Comparison of ENCODE assay signal across 1 cellular context in the genomic region with DNA sequence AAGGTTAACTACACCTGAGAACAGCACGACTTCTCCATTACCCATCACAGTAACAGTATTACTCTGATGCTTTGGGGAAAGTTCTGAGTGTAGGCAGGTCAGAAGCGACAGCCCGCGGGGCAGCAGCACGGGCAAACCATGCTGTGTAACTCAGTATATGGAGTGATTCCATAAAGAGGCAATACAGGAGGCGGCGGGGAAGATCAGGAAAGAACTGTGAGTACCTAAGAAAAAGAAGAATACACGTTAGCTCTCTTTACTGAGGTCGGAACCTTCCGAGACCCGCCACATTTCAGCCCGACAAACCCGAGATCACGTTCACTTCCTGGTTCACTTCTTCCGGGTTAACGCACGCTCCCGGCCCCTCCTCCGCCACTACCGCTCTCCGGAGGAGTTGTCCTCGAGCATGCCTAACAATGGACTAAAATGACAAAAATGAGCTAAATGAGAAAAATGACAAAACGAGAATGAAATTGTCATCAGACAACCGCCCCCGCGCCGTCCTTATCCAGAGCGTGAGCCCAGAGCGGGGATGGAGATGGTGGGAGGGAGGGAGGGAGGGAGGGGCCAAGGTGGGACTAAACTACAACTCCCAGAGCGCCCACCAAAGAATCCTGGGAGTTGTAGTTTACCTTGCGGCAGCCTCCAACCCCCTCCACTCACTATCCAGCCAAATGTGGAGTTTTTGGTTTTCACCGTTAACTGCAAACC.
TF ChIP-seq lines count a peak whose summit lies in the region.

A gene with protein sequence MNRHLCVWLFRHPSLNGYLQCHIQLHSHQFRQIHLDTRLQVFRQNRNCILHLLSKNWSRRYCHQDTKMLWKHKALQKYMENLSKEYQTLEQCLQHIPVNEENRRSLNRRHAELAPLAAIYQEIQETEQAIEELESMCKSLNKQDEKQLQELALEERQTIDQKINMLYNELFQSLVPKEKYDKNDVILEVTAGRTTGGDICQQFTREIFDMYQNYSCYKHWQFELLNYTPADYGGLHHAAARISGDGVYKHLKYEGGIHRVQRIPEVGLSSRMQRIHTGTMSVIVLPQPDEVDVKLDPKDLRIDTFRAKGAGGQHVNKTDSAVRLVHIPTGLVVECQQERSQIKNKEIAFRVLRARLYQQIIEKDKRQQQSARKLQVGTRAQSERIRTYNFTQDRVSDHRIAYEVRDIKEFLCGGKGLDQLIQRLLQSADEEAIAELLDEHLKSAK (minus strand): TSS at position 316 of the 711 bp plus-strand sequence. CDS start 2,669 bp downstream, outside the sequence.

TF ChIP-seq in WTC11, 78 proteins besides CTCF, POLR2A, EP300 and RAD21 (continued from another document):
- TF ChIP-seq, protein P1, sequence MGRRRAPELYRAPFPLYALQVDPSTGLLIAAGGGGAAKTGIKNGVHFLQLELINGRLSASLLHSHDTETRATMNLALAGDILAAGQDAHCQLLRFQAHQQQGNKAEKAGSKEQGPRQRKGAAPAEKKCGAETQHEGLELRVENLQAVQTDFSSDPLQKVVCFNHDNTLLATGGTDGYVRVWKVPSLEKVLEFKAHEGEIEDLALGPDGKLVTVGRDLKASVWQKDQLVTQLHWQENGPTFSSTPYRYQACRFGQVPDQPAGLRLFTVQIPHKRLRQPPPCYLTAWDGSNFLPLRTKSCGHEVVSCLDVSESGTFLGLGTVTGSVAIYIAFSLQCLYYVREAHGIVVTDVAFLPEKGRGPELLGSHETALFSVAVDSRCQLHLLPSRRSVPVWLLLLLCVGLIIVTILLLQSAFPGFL (CRISPR knock-in tag; IDR thresholded peaks at IDR 0.05; ENCODE audit: borderline replicate concordance), result no peak
- TF ChIP-seq, protein P2, sequence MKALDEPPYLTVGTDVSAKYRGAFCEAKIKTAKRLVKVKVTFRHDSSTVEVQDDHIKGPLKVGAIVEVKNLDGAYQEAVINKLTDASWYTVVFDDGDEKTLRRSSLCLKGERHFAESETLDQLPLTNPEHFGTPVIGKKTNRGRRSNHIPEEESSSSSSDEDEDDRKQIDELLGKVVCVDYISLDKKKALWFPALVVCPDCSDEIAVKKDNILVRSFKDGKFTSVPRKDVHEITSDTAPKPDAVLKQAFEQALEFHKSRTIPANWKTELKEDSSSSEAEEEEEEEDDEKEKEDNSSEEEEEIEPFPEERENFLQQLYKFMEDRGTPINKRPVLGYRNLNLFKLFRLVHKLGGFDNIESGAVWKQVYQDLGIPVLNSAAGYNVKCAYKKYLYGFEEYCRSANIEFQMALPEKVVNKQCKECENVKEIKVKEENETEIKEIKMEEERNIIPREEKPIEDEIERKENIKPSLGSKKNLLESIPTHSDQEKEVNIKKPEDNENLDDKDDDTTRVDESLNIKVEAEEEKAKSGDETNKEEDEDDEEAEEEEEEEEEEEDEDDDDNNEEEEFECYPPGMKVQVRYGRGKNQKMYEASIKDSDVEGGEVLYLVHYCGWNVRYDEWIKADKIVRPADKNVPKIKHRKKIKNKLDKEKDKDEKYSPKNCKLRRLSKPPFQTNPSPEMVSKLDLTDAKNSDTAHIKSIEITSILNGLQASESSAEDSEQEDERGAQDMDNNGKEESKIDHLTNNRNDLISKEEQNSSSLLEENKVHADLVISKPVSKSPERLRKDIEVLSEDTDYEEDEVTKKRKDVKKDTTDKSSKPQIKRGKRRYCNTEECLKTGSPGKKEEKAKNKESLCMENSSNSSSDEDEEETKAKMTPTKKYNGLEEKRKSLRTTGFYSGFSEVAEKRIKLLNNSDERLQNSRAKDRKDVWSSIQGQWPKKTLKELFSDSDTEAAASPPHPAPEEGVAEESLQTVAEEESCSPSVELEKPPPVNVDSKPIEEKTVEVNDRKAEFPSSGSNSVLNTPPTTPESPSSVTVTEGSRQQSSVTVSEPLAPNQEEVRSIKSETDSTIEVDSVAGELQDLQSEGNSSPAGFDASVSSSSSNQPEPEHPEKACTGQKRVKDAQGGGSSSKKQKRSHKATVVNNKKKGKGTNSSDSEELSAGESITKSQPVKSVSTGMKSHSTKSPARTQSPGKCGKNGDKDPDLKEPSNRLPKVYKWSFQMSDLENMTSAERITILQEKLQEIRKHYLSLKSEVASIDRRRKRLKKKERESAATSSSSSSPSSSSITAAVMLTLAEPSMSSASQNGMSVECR (CRISPR knock-in tag; IDR thresholded peaks at IDR 0.05; ENCODE audit: borderline replicate concordance), result no peak
- TF ChIP-seq, protein P3, sequence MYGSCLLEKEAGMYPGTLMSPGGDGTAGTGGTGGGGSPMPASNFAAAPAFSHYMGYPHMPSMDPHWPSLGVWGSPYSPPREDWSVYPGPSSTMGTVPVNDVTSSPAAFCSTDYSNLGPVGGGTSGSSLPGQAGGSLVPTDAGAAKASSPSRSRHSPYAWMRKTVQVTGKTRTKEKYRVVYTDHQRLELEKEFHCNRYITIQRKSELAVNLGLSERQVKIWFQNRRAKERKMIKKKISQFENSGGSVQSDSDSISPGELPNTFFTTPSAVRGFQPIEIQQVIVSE (CRISPR knock-in tag; IDR thresholded peaks at IDR 0.05; ENCODE audit: borderline replicate concordance), result no peak
- TF ChIP-seq ZBTB21 (CRISPR knock-in tag; IDR thresholded peaks at IDR 0.05; ENCODE audit: borderline replicate concordance), result no peak
- TF ChIP-seq ELF4 (CRISPR knock-in tag; IDR thresholded peaks at IDR 0.05; ENCODE audit: low read depth), result no peak
- TF ChIP-seq, protein P4, sequence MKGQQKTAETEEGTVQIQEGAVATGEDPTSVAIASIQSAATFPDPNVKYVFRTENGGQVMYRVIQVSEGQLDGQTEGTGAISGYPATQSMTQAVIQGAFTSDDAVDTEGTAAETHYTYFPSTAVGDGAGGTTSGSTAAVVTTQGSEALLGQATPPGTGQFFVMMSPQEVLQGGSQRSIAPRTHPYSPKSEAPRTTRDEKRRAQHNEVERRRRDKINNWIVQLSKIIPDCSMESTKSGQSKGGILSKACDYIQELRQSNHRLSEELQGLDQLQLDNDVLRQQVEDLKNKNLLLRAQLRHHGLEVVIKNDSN (CRISPR knock-in tag; IDR thresholded peaks at IDR 0.05), result no peak
- no peak for TF ChIP-seq SMAD4 (CRISPR knock-in tag; IDR thresholded peaks at IDR 0.05)
- no peak for TF ChIP-seq TEAD4 (CRISPR knock-in tag; IDR thresholded peaks at IDR 0.05)
- TF ChIP-seq, protein P5, sequence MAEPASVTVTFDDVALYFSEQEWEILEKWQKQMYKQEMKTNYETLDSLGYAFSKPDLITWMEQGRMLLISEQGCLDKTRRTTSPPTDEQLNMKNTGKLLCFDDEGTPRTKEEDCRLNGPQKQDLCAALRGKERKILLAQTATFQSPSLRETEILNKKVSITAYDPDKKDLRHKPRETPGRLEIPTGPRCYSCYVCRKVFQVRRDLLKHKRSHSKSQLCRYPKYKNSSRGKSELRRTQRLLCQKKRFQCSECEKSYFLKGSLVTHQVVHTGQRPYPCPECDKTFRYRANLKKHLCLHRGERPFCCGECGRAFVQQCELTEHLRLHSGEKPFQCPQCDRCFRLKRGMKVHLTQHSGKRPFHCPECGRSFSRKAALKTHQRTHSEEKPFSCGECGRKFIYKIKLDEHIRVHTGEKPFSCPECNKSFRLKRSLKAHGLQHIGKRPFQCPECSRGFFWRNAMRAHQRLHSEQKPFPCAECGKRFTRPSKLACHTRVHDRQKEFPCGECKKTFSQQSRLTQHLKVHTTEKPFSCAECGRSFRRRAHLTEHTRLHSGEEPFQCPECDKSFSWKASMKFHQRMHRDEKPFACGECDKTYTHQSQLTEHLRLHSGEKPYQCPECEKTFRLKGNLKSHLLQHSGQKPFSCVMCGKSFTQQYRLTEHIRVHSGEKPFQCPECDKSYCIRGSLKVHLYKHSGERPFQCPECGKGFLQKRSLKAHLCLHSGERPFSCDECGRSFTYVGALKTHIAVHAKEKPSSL (CRISPR knock-in tag; conservative IDR thresholded peaks at IDR 0.05), result no peak
- no peak for TF ChIP-seq JAZF1 (CRISPR knock-in tag; IDR thresholded peaks at IDR 0.05)
- TF ChIP-seq NR2C2 (CRISPR knock-in tag; IDR thresholded peaks at IDR 0.05), result peak; percentile 99
- peak; percentile 49; the same call in 1 of the 2 replicates for TF ChIP-seq SP1 (CRISPR knock-in tag; conservative IDR thresholded peaks at IDR 0.05)
- TF ChIP-seq, protein P6, sequence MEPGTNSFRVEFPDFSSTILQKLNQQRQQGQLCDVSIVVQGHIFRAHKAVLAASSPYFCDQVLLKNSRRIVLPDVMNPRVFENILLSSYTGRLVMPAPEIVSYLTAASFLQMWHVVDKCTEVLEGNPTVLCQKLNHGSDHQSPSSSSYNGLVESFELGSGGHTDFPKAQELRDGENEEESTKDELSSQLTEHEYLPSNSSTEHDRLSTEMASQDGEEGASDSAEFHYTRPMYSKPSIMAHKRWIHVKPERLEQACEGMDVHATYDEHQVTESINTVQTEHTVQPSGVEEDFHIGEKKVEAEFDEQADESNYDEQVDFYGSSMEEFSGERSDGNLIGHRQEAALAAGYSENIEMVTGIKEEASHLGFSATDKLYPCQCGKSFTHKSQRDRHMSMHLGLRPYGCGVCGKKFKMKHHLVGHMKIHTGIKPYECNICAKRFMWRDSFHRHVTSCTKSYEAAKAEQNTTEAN (CRISPR knock-in tag; IDR thresholded peaks at IDR 0.05), result no peak
- TF ChIP-seq, protein P7, sequence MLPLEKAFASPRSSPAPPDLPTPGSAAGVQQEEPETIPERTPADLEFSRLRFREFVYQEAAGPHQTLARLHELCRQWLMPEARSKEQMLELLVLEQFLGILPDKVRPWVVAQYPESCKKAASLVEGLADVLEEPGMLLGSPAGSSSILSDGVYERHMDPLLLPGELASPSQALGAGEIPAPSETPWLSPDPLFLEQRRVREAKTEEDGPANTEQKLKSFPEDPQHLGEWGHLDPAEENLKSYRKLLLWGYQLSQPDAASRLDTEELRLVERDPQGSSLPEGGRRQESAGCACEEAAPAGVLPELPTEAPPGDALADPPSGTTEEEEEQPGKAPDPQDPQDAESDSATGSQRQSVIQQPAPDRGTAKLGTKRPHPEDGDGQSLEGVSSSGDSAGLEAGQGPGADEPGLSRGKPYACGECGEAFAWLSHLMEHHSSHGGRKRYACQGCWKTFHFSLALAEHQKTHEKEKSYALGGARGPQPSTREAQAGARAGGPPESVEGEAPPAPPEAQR (CRISPR knock-in tag; IDR thresholded peaks at IDR 0.05), result no peak
- TF ChIP-seq ESRRA (CRISPR knock-in tag; IDR thresholded peaks at IDR 0.05; ENCODE audit: borderline replicate concordance), result no peak
- no peak for TF ChIP-seq ZNF121 (CRISPR knock-in tag; IDR thresholded peaks at IDR 0.05)
- TF ChIP-seq NR1H2 (CRISPR knock-in tag; IDR thresholded peaks at IDR 0.05), result no peak
- no peak for TF ChIP-seq MYBL2 (CRISPR knock-in tag; IDR thresholded peaks at IDR 0.05)
- TF ChIP-seq, protein P8, sequence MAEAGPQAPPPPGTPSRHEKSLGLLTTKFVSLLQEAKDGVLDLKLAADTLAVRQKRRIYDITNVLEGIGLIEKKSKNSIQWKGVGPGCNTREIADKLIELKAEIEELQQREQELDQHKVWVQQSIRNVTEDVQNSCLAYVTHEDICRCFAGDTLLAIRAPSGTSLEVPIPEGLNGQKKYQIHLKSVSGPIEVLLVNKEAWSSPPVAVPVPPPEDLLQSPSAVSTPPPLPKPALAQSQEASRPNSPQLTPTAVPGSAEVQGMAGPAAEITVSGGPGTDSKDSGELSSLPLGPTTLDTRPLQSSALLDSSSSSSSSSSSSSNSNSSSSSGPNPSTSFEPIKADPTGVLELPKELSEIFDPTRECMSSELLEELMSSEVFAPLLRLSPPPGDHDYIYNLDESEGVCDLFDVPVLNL (CRISPR knock-in tag; IDR thresholded peaks at IDR 0.05; ENCODE audit: borderline replicate concordance, low read depth), result no peak
- TF ChIP-seq, protein P9, sequence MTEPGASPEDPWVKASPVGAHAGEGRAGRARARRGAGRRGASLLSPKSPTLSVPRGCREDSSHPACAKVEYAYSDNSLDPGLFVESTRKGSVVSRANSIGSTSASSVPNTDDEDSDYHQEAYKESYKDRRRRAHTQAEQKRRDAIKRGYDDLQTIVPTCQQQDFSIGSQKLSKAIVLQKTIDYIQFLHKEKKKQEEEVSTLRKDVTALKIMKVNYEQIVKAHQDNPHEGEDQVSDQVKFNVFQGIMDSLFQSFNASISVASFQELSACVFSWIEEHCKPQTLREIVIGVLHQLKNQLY (CRISPR knock-in tag; IDR thresholded peaks at IDR 0.05), result no peak
- TF ChIP-seq, protein P10, sequence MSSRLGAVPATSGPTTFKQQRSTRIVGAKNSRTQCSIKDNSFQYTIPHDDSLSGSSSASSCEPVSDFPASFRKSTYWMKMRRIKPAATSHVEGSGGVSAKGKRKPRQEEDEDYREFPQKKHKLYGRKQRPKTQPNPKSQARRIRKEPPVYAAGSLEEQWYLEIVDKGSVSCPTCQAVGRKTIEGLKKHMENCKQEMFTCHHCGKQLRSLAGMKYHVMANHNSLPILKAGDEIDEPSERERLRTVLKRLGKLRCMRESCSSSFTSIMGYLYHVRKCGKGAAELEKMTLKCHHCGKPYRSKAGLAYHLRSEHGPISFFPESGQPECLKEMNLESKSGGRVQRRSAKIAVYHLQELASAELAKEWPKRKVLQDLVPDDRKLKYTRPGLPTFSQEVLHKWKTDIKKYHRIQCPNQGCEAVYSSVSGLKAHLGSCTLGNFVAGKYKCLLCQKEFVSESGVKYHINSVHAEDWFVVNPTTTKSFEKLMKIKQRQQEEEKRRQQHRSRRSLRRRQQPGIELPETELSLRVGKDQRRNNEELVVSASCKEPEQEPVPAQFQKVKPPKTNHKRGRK (CRISPR knock-in tag; IDR thresholded peaks at IDR 0.05; ENCODE audit: borderline replicate concordance), result no peak
- TF ChIP-seq, protein P11, sequence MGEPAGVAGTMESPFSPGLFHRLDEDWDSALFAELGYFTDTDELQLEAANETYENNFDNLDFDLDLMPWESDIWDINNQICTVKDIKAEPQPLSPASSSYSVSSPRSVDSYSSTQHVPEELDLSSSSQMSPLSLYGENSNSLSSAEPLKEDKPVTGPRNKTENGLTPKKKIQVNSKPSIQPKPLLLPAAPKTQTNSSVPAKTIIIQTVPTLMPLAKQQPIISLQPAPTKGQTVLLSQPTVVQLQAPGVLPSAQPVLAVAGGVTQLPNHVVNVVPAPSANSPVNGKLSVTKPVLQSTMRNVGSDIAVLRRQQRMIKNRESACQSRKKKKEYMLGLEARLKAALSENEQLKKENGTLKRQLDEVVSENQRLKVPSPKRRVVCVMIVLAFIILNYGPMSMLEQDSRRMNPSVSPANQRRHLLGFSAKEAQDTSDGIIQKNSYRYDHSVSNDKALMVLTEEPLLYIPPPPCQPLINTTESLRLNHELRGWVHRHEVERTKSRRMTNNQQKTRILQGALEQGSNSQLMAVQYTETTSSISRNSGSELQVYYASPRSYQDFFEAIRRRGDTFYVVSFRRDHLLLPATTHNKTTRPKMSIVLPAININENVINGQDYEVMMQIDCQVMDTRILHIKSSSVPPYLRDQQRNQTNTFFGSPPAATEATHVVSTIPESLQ (CRISPR knock-in tag; IDR thresholded peaks at IDR 0.05), result no peak
